In the genomic region with DNA sequence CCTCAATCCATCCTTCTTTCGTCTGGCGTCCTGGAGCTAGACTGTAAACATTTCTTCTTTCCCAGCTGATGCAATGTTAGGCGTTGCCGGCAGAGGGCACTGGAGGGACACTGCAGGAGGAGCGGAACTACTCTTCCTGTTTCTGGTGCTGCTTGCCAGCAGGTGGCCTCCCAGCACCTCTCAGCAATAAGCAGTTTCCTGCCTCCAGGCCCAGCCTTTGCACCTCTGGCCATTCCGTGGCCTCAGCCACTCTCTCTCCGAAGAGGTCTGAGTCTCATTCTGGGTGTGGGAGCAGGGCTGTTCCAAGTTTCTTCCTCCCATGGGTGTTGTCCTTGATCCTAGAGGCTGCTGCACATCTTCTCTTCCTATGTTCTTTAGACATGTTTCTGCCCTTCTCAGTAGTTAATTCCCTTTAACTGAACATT, we compare ENCODE assay signal across 8 cellular contexts. TPM values are rescaled to one million over a fixed set of nuclear protein-coding genes. Genes with fewer than 3 reads are reported as not detected.
A peak's percentile ranks its signal among the peaks of the same experiment; 100 is the strongest.
DNase-seq lines count a peak whose midpoint lies in the region; ATAC-seq and TF ChIP-seq lines count a peak whose summit lies in the region.

No MANE protein-coding gene starts in this region.

- no peak overlapping the region for H3K4me3 ChIP-seq in AG04450 (ENCODE audit: low read depth, low read length)
- H3K4me3 ChIP-seq in kidney epithelial cell (ENCODE audit: low read depth, low read length) = no peak overlapping the region

- H3K27ac ChIP-seq in AG04450 (ENCODE audit: low read depth, low read length) = no peak overlapping the region
- no peak overlapping the region for H3K27ac ChIP-seq in caudate nucleus (ENCODE audit: low read depth, low read length)

- ATAC-seq in GM18861 (IDR thresholded peaks at IDR 0.05; ENCODE audit: unreplicated experiment) (peak; percentile 89), HG03280 (IDR thresholded peaks at IDR 0.05; ENCODE audit: unreplicated experiment) (peak; percentile 87)

- peak; percentile 100 for TF ChIP-seq CTCF in AG04450 (IDR thresholded peaks at IDR 0.05; ENCODE audit: low read depth, low read length)
- TF ChIP-seq CTCF in kidney epithelial cell (IDR thresholded peaks at IDR 0.05; ENCODE audit: insufficient read depth, low read length, poor library complexity, severe bottlenecking) = peak; percentile 100

- peak; percentile 54 for DNase-seq in AG04450 (ENCODE audit: low read depth, low spot score)
- DNase-seq in NCI-H446 (lab: John Stamatoyannopoulos, UW) = peak; percentile 95
- DNase-seq in activated CD4-positive, CD25-positive, alpha-beta regulatory T cell (lab: John Stamatoyannopoulos, UW) = peak; percentile 64 to 82 (median 71)
- peak in 60 of 61 donors; percentile 21 to 90 (median 60) for DNase-seq in caudate nucleus (lab: John Stamatoyannopoulos, UW)
- DNase-seq in kidney epithelial cell (ENCODE audit: low read depth) = peak; percentile 72
- peak; percentile 73 for DNase-seq in stimulated activated CD4-positive, alpha-beta T cell treated with anti-CD3 and anti-CD28 coated beads, Interleukin-2, amount 100 ng/mL, for 4 hours (ENCODE audit: low read depth)

- H3K9me3 ChIP-seq in AG04450 (ENCODE audit: control insufficient read depth, insufficient read depth, low read length) = no peaks in the 10 kb centered on the region

- POLR2A ChIA-PET in AG04450 (lab: Yijun Ruan, JAX) = no interaction called here

- H3K36me3 ChIP-seq in kidney epithelial cell (ENCODE audit: control insufficient read depth, insufficient read depth, low read length) = no peaks in the 10 kb centered on the region

- no peaks in the 10 kb centered on the region for H3K27me3 ChIP-seq in AG04450 (ENCODE audit: control insufficient read depth, insufficient read depth, low read length)
- H3K27me3 ChIP-seq in kidney epithelial cell (ENCODE audit: control insufficient read depth, insufficient read depth, low read length) = peaks cover 5% of the 10 kb centered on the region

- CTCF ChIA-PET in AG04450 (lab: Charles Lee) = interaction anchor here (0.5 to 1.4 kb wide), 17 partner anchors 10 to 570 kb away, joined by 3 to 10 read pairs (median 4); a partner anchor contains a TSS

RNA-seq across cellular contexts. Expression of a gene that starts 7.5 kb away (rescaled TPM):
- not detected in 2 replicates for polyA plus RNA-seq in AG04450 (2011; rRNA removed)
- polyA minus RNA-seq in AG04450 (2011; rRNA and poly(A)+ RNA removed) = not detected in 2 replicates
- total RNA-seq in kidney epithelial cell = 0.21 TPM in 1 of 2 replicates, not detected in the other
